ENCODE assay signal across 11 cellular contexts in genomic region chr10:110364531-110364937, GRCh38. TPM values are rescaled to one million over a fixed set of nuclear protein-coding genes. Genes with fewer than 3 reads are reported as not detected.
DNase-seq lines count a peak whose midpoint lies in the region; ATAC-seq and TF ChIP-seq lines count a peak whose summit lies in the region.
"Had no signal": no experiment of that assay in that cellular context is flagged by ENCODE, and none has a peak within 500 bp of the region (broad histone marks: within the 10 kb centered on the region; RNA-seq: fewer than 3 reads in every experiment).

No MANE protein-coding gene starts in this region.

- H3K27ac Mint-ChIP-seq in MCF 10A (ENCODE audit: low read depth, unreplicated experiment) = no peak overlapping the region
- peak overlapping the region; percentile 19 to 61 for H3K27ac Mint-ChIP-seq in stimulated activated naive CD8-positive, alpha-beta T cell treated with anti-CD3 and anti-CD28 coated beads, Interleukin-15, amount 100 ng/mL, for 72 hours

- POLR2A ChIA-PET in MCF 10A (lab: Yijun Ruan, JAX) = interaction anchor here (1.4 kb wide), 1 partner anchor 133 kb away, joined by 4 read pairs; no protein-coding TSS in a partner anchor

- intact Hi-C loops in MCF 10A (cut with micrococcal nuclease) (no loop called here), breast epithelium (cut with DNase I; ENCODE audit: low total_unique reads) (no loop called here), sciatic nerve (cut with DNase I) (no loop called here)

- H3K4me1 ChIP-seq in breast epithelium = no peaks in the 10 kb centered on the region
- H3K4me1 ChIP-seq: vagina had no signal

- CTCF ChIA-PET in MCF 10A (lab: Yijun Ruan, JAX) = interaction anchor here (0.5 to 0.6 kb wide), 2 partner anchors 13 to 184 kb away, joined by 3 read pairs; no protein-coding TSS in a partner anchor

- no peaks in the 10 kb centered on the region for H3K36me3 Mint-ChIP-seq in MCF 10A (ENCODE audit: insufficient read depth, unreplicated experiment)

- H3K4me3 ChIP-seq in breast epithelium = no peak overlapping the region
- H3K4me3 ChIP-seq: heart left ventricle, vagina had no signal

- DNase-seq in MCF 10A (ENCODE audit: unreplicated experiment) (peak; percentile 73), breast epithelium (ENCODE audit: low spot score in 2 of 2) (no peak), nucleus accumbens (lab: John Stamatoyannopoulos, UW) (peak in 34 of 56 donors; percentile 4 to 71 (median 36)), GM13977 (ENCODE audit: low spot score) (no peak), SKM-1 treated with dmso at 0.1 percent for 144 hours (lab: John Stamatoyannopoulos, UW; ENCODE audit: unreplicated experiment) (no peak), sciatic nerve (ENCODE audit: low spot score) (no peak)
- DNase-seq in activated T-cell treated with anti-CD3 and anti-CD28 coated beads, Interleukin-2, amount 50 U/mL, for 48 hours = peak; percentile 69 to 75
- no peak for DNase-seq in stimulated activated naive CD8-positive, alpha-beta T cell treated with anti-CD3 and anti-CD28 coated beads, Interleukin-15, amount 100 ng/mL, for 72 hours
- DNase-seq: heart left ventricle, left ventricle myocardium superior had no signal

- H3K27me3 ChIP-seq in breast epithelium = no peaks in the 10 kb centered on the region
- H3K27me3 ChIP-seq: heart left ventricle, vagina had no signal

- peaks cover 26% of the 10 kb centered on the region for H3K4me1 Mint-ChIP-seq in MCF 10A (ENCODE audit: insufficient read depth, unreplicated experiment)
- H3K4me1 Mint-ChIP-seq in stimulated activated naive CD8-positive, alpha-beta T cell treated with anti-CD3 and anti-CD28 coated beads, Interleukin-15, amount 100 ng/mL, for 72 hours = peaks cover 72% of the 10 kb centered on the region

- TF ChIP-seq CTCF in MCF 10A (IDR thresholded peaks at IDR 0.05; ENCODE audit: unreplicated experiment) (no peak), breast epithelium (IDR thresholded peaks at IDR 0.05) (no peak), GM13977 (IDR thresholded peaks at IDR 0.05; ENCODE audit: extremely low read depth, insufficient read depth, missing control alignments) (no peak)

- H3K9me3 Mint-ChIP-seq in MCF 10A (ENCODE audit: unreplicated experiment) = no peaks in the 10 kb centered on the region
- H3K9me3 Mint-ChIP-seq in stimulated activated naive CD8-positive, alpha-beta T cell treated with anti-CD3 and anti-CD28 coated beads, Interleukin-15, amount 100 ng/mL, for 72 hours = no peaks in the 10 kb centered on the region

- ATAC-seq in stimulated activated naive CD8-positive, alpha-beta T cell treated with anti-CD3 and anti-CD28 coated beads, Interleukin-15, amount 100 ng/mL, for 72 hours = peak; percentile 46
- ATAC-seq in sciatic nerve = no peak

- H3K36me3 ChIP-seq in breast epithelium = no peaks in the 10 kb centered on the region
- H3K36me3 ChIP-seq: heart left ventricle, vagina had no signal

- in situ Hi-C loops in GM13977 (cut with MboI; ENCODE audit: low pct_unique_long_range_greater_than_20kb, low sequenced_read_pairs, unreplicated experiment) = no loop called here

- no peak overlapping the region for H3K4me3 Mint-ChIP-seq in MCF 10A (ENCODE audit: unreplicated experiment)
- H3K4me3 Mint-ChIP-seq in stimulated activated naive CD8-positive, alpha-beta T cell treated with anti-CD3 and anti-CD28 coated beads, Interleukin-15, amount 100 ng/mL, for 72 hours = no peak overlapping the region

- H3K9me3 ChIP-seq in breast epithelium = no peaks in the 10 kb centered on the region
- H3K9me3 ChIP-seq: heart left ventricle, vagina had no signal

- no peaks in the 10 kb centered on the region for H3K27me3 Mint-ChIP-seq in MCF 10A (ENCODE audit: insufficient read depth, unreplicated experiment)
- H3K27me3 Mint-ChIP-seq in stimulated activated naive CD8-positive, alpha-beta T cell treated with anti-CD3 and anti-CD28 coated beads, Interleukin-15, amount 100 ng/mL, for 72 hours = no peaks in the 10 kb centered on the region

- TF ChIP-seq POLR2A in breast epithelium (IDR thresholded peaks at IDR 0.05) = no peak

- peak overlapping the region in 1 of 2 donors; percentile 58 for H3K27ac ChIP-seq in breast epithelium
- H3K27ac ChIP-seq: heart left ventricle, vagina had no signal

- BruUV-seq in MCF 10A (replicated peaks; lab: Mats Ljungman, UMichigan) = no TSS peak

RNA-seq across cellular contexts. Expression of gene SMNDC1, which starts 59.8 kb away (rescaled TPM):
- total RNA-seq in MCF 10A (2022) (46.6 and 48.2 TPM in 2 replicates), breast epithelium (10 to 100 TPM; 11.5 to 16.0 (median 13.4) TPM), sciatic nerve (35.4 TPM)

Comparison
In these comparisons a context has a peak if more than half of its experiments do, and no peak if none do; other contexts are left out.
1. DNase-seq: peak in MCF 10A (single experiment), activated T-cell treated with anti-CD3 and anti-CD28 coated beads, Interleukin-2, amount 50 U/mL, for 48 hours (2 of 2) and nucleus accumbens (34 of 56); none in breast epithelium (0 of 2), stimulated activated naive CD8-positive, alpha-beta T cell treated with anti-CD3 and anti-CD28 coated beads, Interleukin-15, amount 100 ng/mL, for 72 hours (0 of 2), GM13977 (single experiment), SKM-1 treated with dmso at 0.1 percent for 144 hours (single experiment) and sciatic nerve (single experiment).